ENCODE assay signal across 1 cellular context in genomic region chr11:61120865-61121831, GRCh38.
TF ChIP-seq lines count a peak whose summit lies in the region.

No MANE protein-coding gene starts in this region.

TF ChIP-seq in WTC11, 78 proteins besides CTCF, POLR2A, EP300 and RAD21:
- TF ChIP-seq ZNF512 (CRISPR knock-in tag; IDR thresholded peaks at IDR 0.05; ENCODE audit: borderline replicate concordance) (no peak), PRRX2 (CRISPR knock-in tag; IDR thresholded peaks at IDR 0.05) (no peak), KAT7 (CRISPR knock-in tag; IDR thresholded peaks at IDR 0.05; ENCODE audit: borderline replicate concordance) (no peak), SMAD3 (CRISPR knock-in tag; IDR thresholded peaks at IDR 0.05; ENCODE audit: borderline replicate concordance) (no peak), TP53 (CRISPR knock-in tag; IDR thresholded peaks at IDR 0.05) (no peak), ZNF219 (CRISPR knock-in tag; IDR thresholded peaks at IDR 0.05; ENCODE audit: borderline replicate concordance) (no peak), FOXP1 (CRISPR knock-in tag; IDR thresholded peaks at IDR 0.05; ENCODE audit: borderline replicate concordance) (no peak), USF2 (CRISPR knock-in tag; IDR thresholded peaks at IDR 0.05) (no peak), ZNF396 (CRISPR knock-in tag; IDR thresholded peaks at IDR 0.05; ENCODE audit: borderline replicate concordance) (no peak), ELF4 (CRISPR knock-in tag; IDR thresholded peaks at IDR 0.05; ENCODE audit: low read depth) (no peak), MYBL2 (CRISPR knock-in tag; IDR thresholded peaks at IDR 0.05) (no peak), MXD4 (CRISPR knock-in tag; IDR thresholded peaks at IDR 0.05; ENCODE audit: borderline replicate concordance) (no peak), NFE2L1 (CRISPR knock-in tag; IDR thresholded peaks at IDR 0.05) (no peak), ZMAT4 (CRISPR knock-in tag; IDR thresholded peaks at IDR 0.05) (no peak), USF1 (CRISPR knock-in tag; IDR thresholded peaks at IDR 0.05) (no peak)
